ENCODE assay signal across 14 cellular contexts in the genomic region with DNA sequence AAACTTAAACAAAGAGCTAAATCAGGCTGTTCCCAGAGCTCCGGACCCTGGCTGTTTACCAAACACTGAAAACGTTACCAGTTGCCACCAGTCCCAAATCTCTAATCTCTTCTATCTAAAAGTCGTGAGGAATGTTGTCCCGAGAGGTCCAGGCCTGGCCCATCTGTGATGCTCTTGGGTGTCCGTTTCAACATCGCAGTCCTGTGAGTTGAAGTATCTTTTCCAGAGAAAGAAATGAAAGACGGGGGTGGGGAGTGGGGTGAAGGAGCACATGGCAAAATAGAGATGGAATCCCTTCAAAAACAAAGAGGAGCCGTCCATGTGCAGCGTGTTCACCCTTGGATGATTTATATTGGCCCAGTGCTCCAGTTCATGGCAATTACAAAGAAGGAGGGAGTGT.
DNase-seq lines count a peak whose midpoint lies in the region; ATAC-seq, FAIRE-seq and TF ChIP-seq lines count a peak whose summit lies in the region.
"Had no signal": no experiment of that assay in that cellular context is flagged by ENCODE, and none has a peak within 500 bp of the region (broad histone marks: within the 10 kb centered on the region; RNA-seq: fewer than 3 reads in every experiment).

No MANE protein-coding gene starts in this region.

- no peak for TF ChIP-seq EP300 in K562 (IDR thresholded peaks at IDR 0.05; ENCODE audit: low read length)

- H4K20me1 ChIP-seq in K562 (replicated peaks; ENCODE audit: control insufficient read depth, insufficient read depth, low read length) (no peaks in the 10 kb centered on the region), keratinocyte (ENCODE audit: control insufficient read depth, extremely low read depth, insufficient read depth, low read length) (no peaks in the 10 kb centered on the region)

- H3K9me1 ChIP-seq in K562 (ENCODE audit: control insufficient read depth, insufficient read depth, low read length) (no peaks in the 10 kb centered on the region), keratinocyte (ENCODE audit: control insufficient read depth, extremely low read depth, insufficient read depth, low read length) (no peaks in the 10 kb centered on the region)

- no TSS peak for BruUV-seq in K562 (replicated peaks; lab: Mats Ljungman, UMichigan)

- no peak overlapping the region for H3K4me3 ChIP-seq in K562
- peak overlapping the region in 1 of 3 experiments; percentile 22 for H3K4me3 ChIP-seq in keratinocyte (ENCODE audit: control insufficient read depth in 2 of 3, extremely low read depth in 1 of 3, insufficient read depth in 2 of 3, low read depth in 1 of 3, low read length in 3 of 3)
- H3K4me3 ChIP-seq in skeletal muscle satellite cell (ENCODE audit: low read length) = no peak overlapping the region
- H3K4me3 ChIP-seq in MG63 = no peak overlapping the region
- H3K4me3 ChIP-seq in dorsolateral prefrontal cortex = peak overlapping the region in 10 of 59 donors; percentile 3 to 42 (median 17)
- H3K4me3 ChIP-seq: right lobe of liver had no signal

- no peak for ATAC-seq in K562
- ATAC-seq: activated CD8-positive, alpha-beta memory T cell treated with anti-CD3 and anti-CD28 coated beads, Interleukin-2, amount 10 ng/mL, durations not matched to agents 7 days and 5 days; Panc1 had no signal

- TF ChIP-seq POLR2A in K562 (conservative IDR thresholded peaks at IDR 0.05) = no peak

- intact Hi-C loops in CD14-positive monocyte (cut with micrococcal nuclease) = loop anchor here in 1 of 2 donors (10.0 kb wide), 1 partner anchor 544 kb away; no protein-coding TSS in a partner anchor
- intact Hi-C loops in K562 (cut with micrococcal nuclease) = loop anchor here (1.0 kb wide), 1 partner anchor 24 kb away; no protein-coding TSS in a partner anchor
- intact Hi-C loops in dorsolateral prefrontal cortex (cut with DNase I) = no loop called here

- no peak for DNase-seq in CD14-positive monocyte (ENCODE audit: low spot score)
- DNase-seq in K562 (ENCODE audit: extremely low read depth in 1 of 4, low spot score in 3 of 4) = no peak
- DNase-seq in keratinocyte (ENCODE audit: low read depth, low spot score) = no peak
- DNase-seq in RCC 7860 (ENCODE audit: low spot score) = no peak
- no peak for DNase-seq in stimulated activated CD4-positive, alpha-beta T cell treated with anti-CD3 and anti-CD28 coated beads, Interleukin-1b, Interleukin-23, amount 100 ng/mL, for 48 hours
- DNase-seq in MG63 = no peak
- DNase-seq in dorsolateral prefrontal cortex = no peak
- DNase-seq: activated CD8-positive, alpha-beta memory T cell treated with anti-CD3 and anti-CD28 coated beads, Interleukin-2, amount 10 ng/mL, durations not matched to agents 7 days and 5 days; activated naive CD8-positive, alpha-beta T cell treated with anti-CD3 and anti-CD28 coated beads for 36 hours had no signal

- TF ChIP-seq RAD21 in K562 (CRISPR knock-in tag; conservative IDR thresholded peaks at IDR 0.05 in 1 of 2, IDR thresholded peaks at IDR 0.05 in 1 of 2) = no peak

- in situ Hi-C loops in K562 (cut with MboI) = no loop called here

- H3K27ac Mint-ChIP-seq in CD14-positive monocyte = peak overlapping the region in 6 of 7 donors; percentile 37 to 87 (median 79)
- H3K27ac Mint-ChIP-seq: activated CD8-positive, alpha-beta memory T cell treated with anti-CD3 and anti-CD28 coated beads, Interleukin-2, amount 10 ng/mL, durations not matched to agents 7 days and 5 days; activated naive CD8-positive, alpha-beta T cell treated with anti-CD3 and anti-CD28 coated beads for 36 hours; B cell had no signal

- no peak overlapping the region; a peak in 1 of 4 replicates for H3K9ac ChIP-seq in K562 (ENCODE audit: insufficient read depth in 1 of 2, low read depth in 2 of 2, low read length in 2 of 2)
- H3K9ac ChIP-seq in keratinocyte (ENCODE audit: control insufficient read depth, extremely low read depth, insufficient read depth, low read length) = peak overlapping the region; percentile 39
- no peak overlapping the region for H3K9ac ChIP-seq in skeletal muscle satellite cell (ENCODE audit: low read depth, low read length)
- H3K9ac ChIP-seq: KMS-11 had no signal

- H3K36me3 ChIP-seq in K562 (ENCODE audit: control insufficient read depth, insufficient read depth, low read length) (no peaks in the 10 kb centered on the region; the same call in 2 of the 3 replicates), keratinocyte (ENCODE audit: control insufficient read depth in 2 of 2, extremely low read depth in 1 of 2, insufficient read depth in 2 of 2, low read length in 2 of 2) (no peaks in the 10 kb centered on the region), skeletal muscle satellite cell (ENCODE audit: insufficient read depth, low read length) (no peaks in the 10 kb centered on the region), MG63 (no peaks in the 10 kb centered on the region)
- H3K36me3 ChIP-seq: right lobe of liver had no signal

- no peaks in the 10 kb centered on the region for H3K9me3 Mint-ChIP-seq in CD14-positive monocyte
- H3K9me3 Mint-ChIP-seq: activated naive CD8-positive, alpha-beta T cell treated with anti-CD3 and anti-CD28 coated beads for 36 hours had no signal

- no peak overlapping the region for H3K4me3 Mint-ChIP-seq in CD14-positive monocyte
- H3K4me3 Mint-ChIP-seq: activated CD8-positive, alpha-beta memory T cell treated with anti-CD3 and anti-CD28 coated beads, Interleukin-2, amount 10 ng/mL, durations not matched to agents 7 days and 5 days; activated naive CD8-positive, alpha-beta T cell treated with anti-CD3 and anti-CD28 coated beads for 36 hours; B cell had no signal

- peaks cover 0 to 1% (median 0%) of the 10 kb centered on the region in 3 donors for H3K27me3 Mint-ChIP-seq in CD14-positive monocyte (ENCODE audit: low read depth in 3 of 3)

- H3K27ac ChIP-seq in K562 (ENCODE audit: extremely low read depth, low read depth, low read length) = no peak overlapping the region
- peak overlapping the region; percentile 72 for H3K27ac ChIP-seq in keratinocyte (ENCODE audit: control insufficient read depth, insufficient read depth, low read length)
- H3K27ac ChIP-seq in dorsolateral prefrontal cortex = peak overlapping the region in 4 of 59 donors; percentile 4 to 42 (median 16)
- H3K27ac ChIP-seq: KMS-11, right lobe of liver had no signal

- FAIRE-seq in K562 (lab: Jason Lieb, UNC) (no peak), keratinocyte (lab: Jason Lieb, UNC) (no peak), RCC 7860 (lab: Jason Lieb, UNC) (no peak)

- no peaks in the 10 kb centered on the region for H3K9me3 ChIP-seq in K562 (replicated peaks; ENCODE audit: control insufficient read depth, insufficient read depth, low read depth, low read length)
- H3K9me3 ChIP-seq in keratinocyte (ENCODE audit: control insufficient read depth, low read depth, low read length) = no peaks in the 10 kb centered on the region
- H3K9me3 ChIP-seq in skeletal muscle satellite cell (replicated peaks; ENCODE audit: low read length) = no peaks in the 10 kb centered on the region
- no peaks in the 10 kb centered on the region for H3K9me3 ChIP-seq in MG63
- H3K9me3 ChIP-seq: right lobe of liver had no signal

- H3K4me1 ChIP-seq in K562 (replicated peaks in 1 of 2; ENCODE audit: control insufficient read depth in 2 of 2, insufficient read depth in 2 of 2, low read length in 2 of 2) (peaks cover 48 to 68% of the 10 kb centered on the region in 2 experiments), keratinocyte (ENCODE audit: control insufficient read depth, extremely low read depth, insufficient read depth, low read length) (peaks cover 61% of the 10 kb centered on the region), skeletal muscle satellite cell (ENCODE audit: control insufficient read depth, insufficient read depth, low read length) (peaks cover 16% of the 10 kb centered on the region)
- H3K4me1 ChIP-seq: right lobe of liver had no signal

- H3K27me3 ChIP-seq in K562 (ENCODE audit: control insufficient read depth in 2 of 2, insufficient read depth in 2 of 2, low read length in 2 of 2) (no peaks in the 10 kb centered on the region), keratinocyte (ENCODE audit: control insufficient read depth, extremely low read depth, insufficient read depth, low read length) (no peaks in the 10 kb centered on the region), skeletal muscle satellite cell (ENCODE audit: control insufficient read depth, insufficient read depth, low read length) (peaks cover 1% of the 10 kb centered on the region), MG63 (no peaks in the 10 kb centered on the region), dorsolateral prefrontal cortex (no peaks in the 10 kb centered on the region)
- H3K27me3 ChIP-seq: right lobe of liver had no signal

- TF ChIP-seq CTCF in CD14-positive monocyte (IDR thresholded peaks at IDR 0.05) (no peak), K562 (IDR thresholded peaks at IDR 0.05 in 2 of 3, conservative IDR thresholded peaks at IDR 0.05 in 1 of 3; ENCODE audit: insufficient read depth in 2 of 3, low read depth in 1 of 3, low read length in 3 of 3) (no peak), keratinocyte (optimal IDR thresholded peaks at IDR 0.05 in 1 of 3, IDR thresholded peaks at IDR 0.05 in 1 of 3, conservative IDR thresholded peaks at IDR 0.05 in 1 of 3; ENCODE audit: extremely low read depth in 1 of 3, insufficient read depth in 2 of 3, low read length in 3 of 3) (no peak), dorsolateral prefrontal cortex (IDR thresholded peaks at IDR 0.05 in 54 of 56, conservative IDR thresholded peaks at IDR 0.05 in 2 of 56; ENCODE audit: low read depth in 1 of 56, partially characterized antibody in 56 of 56) (no peak)

- dilution Hi-C loops in keratinocyte (cut with MboI; ENCODE audit: extremely low pct_ligation_motif_present, low sequenced_read_pairs) = no loop called here

- peaks cover 80% of the 10 kb centered on the region for H3K4me1 Mint-ChIP-seq in CD14-positive monocyte

- CTCF ChIA-PET in K562 (lab: Yijun Ruan, JAX; ENCODE audit: low intra/inter-chr PET ratio) = interaction anchor here (0.7 kb wide), 1 partner anchor 112 kb away, joined by 3 read pairs; a partner anchor contains a TSS

- no peaks in the 10 kb centered on the region for H3K79me2 ChIP-seq in K562 (ENCODE audit: control insufficient read depth, insufficient read depth, low read length)
- no peaks in the 10 kb centered on the region for H3K79me2 ChIP-seq in keratinocyte (ENCODE audit: control insufficient read depth, insufficient read depth, low read length)

- H2AFZ ChIP-seq in K562 (ENCODE audit: low read depth, low read length) = peak overlapping the region; percentile 92
- H2AFZ ChIP-seq in keratinocyte (ENCODE audit: control insufficient read depth, low read length) = peak overlapping the region; percentile 28

- 60% methylated on average over 9 of the region's 9 CpGs for WGBS in K562 (ENCODE audit: insufficient coverage, low coverage, missing lambda C conversion rate)

- peaks cover 8 to 9% of the 10 kb centered on the region in 2 donors for H3K36me3 Mint-ChIP-seq in CD14-positive monocyte
- H3K36me3 Mint-ChIP-seq: activated CD8-positive, alpha-beta memory T cell treated with anti-CD3 and anti-CD28 coated beads, Interleukin-2, amount 10 ng/mL, durations not matched to agents 7 days and 5 days; activated naive CD8-positive, alpha-beta T cell treated with anti-CD3 and anti-CD28 coated beads for 36 hours had no signal

- POLR2A ChIA-PET in K562 (lab: Yijun Ruan, JAX) = interaction anchor here (1.1 to 2.2 kb wide), 4 partner anchors 8 to 409 kb away, joined by 3 to 8 read pairs (median 4); no protein-coding TSS in a partner anchor

- H3K4me2 ChIP-seq in K562 (ENCODE audit: insufficient read depth, low read length) = no peak overlapping the region; the same call in 1 of the 2 replicates
- peak overlapping the region; percentile 62 for H3K4me2 ChIP-seq in keratinocyte (ENCODE audit: control insufficient read depth, extremely low read depth, insufficient read depth, low read depth, low read length)
- peak overlapping the region; percentile 43 for H3K4me2 ChIP-seq in skeletal muscle satellite cell (ENCODE audit: low read length)
- H3K4me2 ChIP-seq: KMS-11 had no signal
